In the genomic region with DNA sequence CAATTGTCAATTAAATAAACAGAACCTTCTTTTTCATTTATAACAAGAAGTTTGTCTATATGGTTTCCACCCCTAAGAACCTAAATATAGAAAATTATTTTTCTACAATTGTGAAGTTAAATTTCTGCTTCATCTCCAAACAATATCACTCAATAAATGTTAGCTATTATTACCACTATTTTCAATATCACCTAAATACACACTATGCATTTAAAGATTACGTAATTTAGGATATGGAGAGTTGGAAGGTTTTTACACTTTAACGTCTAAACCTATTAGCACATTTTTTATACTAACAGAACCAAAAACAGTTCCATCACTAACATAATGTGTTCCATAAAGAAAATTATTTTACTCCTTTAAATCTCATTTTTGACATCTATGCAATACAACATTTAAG, we compare ENCODE assay signal across 30 cellular contexts.
"Had no signal": no experiment of that assay in that cellular context is flagged by ENCODE, and none has a peak within 500 bp of the region (broad histone marks: within the 10 kb centered on the region; RNA-seq: fewer than 3 reads in every experiment).

No MANE protein-coding gene starts in this region.

- H3K27me3 ChIP-seq: brain microvascular endothelial cell had no signal

- H3K4me3 Mint-ChIP-seq: activated CD8-positive, alpha-beta T cell treated with anti-CD3 and anti-CD28 coated beads for 36 hours; activated naive CD8-positive, alpha-beta T cell treated with anti-CD3 and anti-CD28 coated beads for 36 hours; activated T-cell treated with anti-CD3 and anti-CD28 coated beads, Interleukin-2, amount 50 U/mL, for 72 hours; activated T-helper 17 cell treated with anti-CD3 and anti-CD28 coated beads, Interleukin-2, amount 50 U/mL, for 72 hours had no signal

- H3K27me3 Mint-ChIP-seq: activated CD8-positive, alpha-beta T cell treated with anti-CD3 and anti-CD28 coated beads for 36 hours; activated naive CD8-positive, alpha-beta T cell treated with anti-CD3 and anti-CD28 coated beads for 36 hours; activated T-helper 17 cell treated with anti-CD3 and anti-CD28 coated beads, Interleukin-2, amount 50 U/mL, for 72 hours had no signal

- H3K4me3 ChIP-seq: PC-9 had no signal

- H2AFZ ChIP-seq: PC-9 had no signal

- H3K4me2 ChIP-seq: PC-9 had no signal

- ATAC-seq: activated CD8-positive, alpha-beta T cell treated with anti-CD3 and anti-CD28 coated beads for 36 hours; activated T-helper 17 cell treated with anti-CD3 and anti-CD28 coated beads, Interleukin-2, amount 50 U/mL, for 72 hours had no signal

- DNase-seq: activated CD4-positive, alpha-beta T cell treated with anti-CD3 and anti-CD28 coated beads for 1 hour; activated CD4-positive, alpha-beta T cell treated with anti-CD3 and anti-CD28 coated beads for 48 hours; activated CD4-positive, alpha-beta T cell treated with anti-CD3 and anti-CD28 coated beads, Interleukin-2, amount 50 U/mL, for 4 hours; activated CD4-positive, CD25-positive, alpha-beta regulatory T cell; activated CD8-positive, alpha-beta T cell treated with anti-CD3 and anti-CD28 coated beads for 36 hours; activated effector memory CD4-positive, alpha-beta T cell treated with anti-CD3 and anti-CD28 coated beads, Interleukin-2, amount 50 U/mL, for 16 hours; activated naive CD4-positive, alpha-beta T cell; activated naive CD4-positive, alpha-beta T cell treated with anti-CD3 and anti-CD28 coated beads, Interleukin-2, amount 50 U/mL, for 16 hours; activated naive CD8-positive, alpha-beta T cell treated with anti-CD3 and anti-CD28 coated beads for 36 hours; activated T-cell treated with anti-CD3 and anti-CD28 coated beads, Interleukin-2, amount 50 U/mL, for 1 hour; activated T-cell treated with anti-CD3 and anti-CD28 coated beads, Interleukin-2, amount 50 U/mL, for 72 hours; amniotic stem cell; aorta; brain microvascular endothelial cell; central memory CD4-positive, alpha-beta T cell; NCI-H1105 treated with DMSO at 0.1 percent for 48 hours; NCI-H146; NCI-H187; NCI-H2029 treated with DMSO at 0.1 percent for 48 hours; NCI-H2171 treated with DMSO at 0.1 percent for 48 hours; NCI-H2227 treated with DMSO at 0.1 percent for 48 hours; NCI-H446; NCI-H510A treated with DMSO at 0.1 percent for 48 hours; NCI-H526 treated with DMSO at 0.1 percent for 48 hours; NCI-H774; PC-9; Right ventricle myocardium superior; T1000 had no signal

- H3K36me3 ChIP-seq: brain microvascular endothelial cell, WERI-Rb-1 had no signal

- H3K27ac ChIP-seq: brain microvascular endothelial cell, PC-9, WERI-Rb-1 had no signal

- H3K27ac Mint-ChIP-seq: activated CD8-positive, alpha-beta T cell treated with anti-CD3 and anti-CD28 coated beads for 36 hours; activated naive CD8-positive, alpha-beta T cell treated with anti-CD3 and anti-CD28 coated beads for 36 hours; activated T-cell treated with anti-CD3 and anti-CD28 coated beads, Interleukin-2, amount 50 U/mL, for 72 hours; activated T-helper 17 cell treated with anti-CD3 and anti-CD28 coated beads, Interleukin-2, amount 50 U/mL, for 72 hours had no signal

- H3K9me3 Mint-ChIP-seq: activated CD8-positive, alpha-beta T cell treated with anti-CD3 and anti-CD28 coated beads for 36 hours; activated naive CD8-positive, alpha-beta T cell treated with anti-CD3 and anti-CD28 coated beads for 36 hours; activated T-cell treated with anti-CD3 and anti-CD28 coated beads, Interleukin-2, amount 50 U/mL, for 72 hours; activated T-helper 17 cell treated with anti-CD3 and anti-CD28 coated beads, Interleukin-2, amount 50 U/mL, for 72 hours had no signal
